1 cellular context compared by ENCODE assay signal in the genomic region with DNA sequence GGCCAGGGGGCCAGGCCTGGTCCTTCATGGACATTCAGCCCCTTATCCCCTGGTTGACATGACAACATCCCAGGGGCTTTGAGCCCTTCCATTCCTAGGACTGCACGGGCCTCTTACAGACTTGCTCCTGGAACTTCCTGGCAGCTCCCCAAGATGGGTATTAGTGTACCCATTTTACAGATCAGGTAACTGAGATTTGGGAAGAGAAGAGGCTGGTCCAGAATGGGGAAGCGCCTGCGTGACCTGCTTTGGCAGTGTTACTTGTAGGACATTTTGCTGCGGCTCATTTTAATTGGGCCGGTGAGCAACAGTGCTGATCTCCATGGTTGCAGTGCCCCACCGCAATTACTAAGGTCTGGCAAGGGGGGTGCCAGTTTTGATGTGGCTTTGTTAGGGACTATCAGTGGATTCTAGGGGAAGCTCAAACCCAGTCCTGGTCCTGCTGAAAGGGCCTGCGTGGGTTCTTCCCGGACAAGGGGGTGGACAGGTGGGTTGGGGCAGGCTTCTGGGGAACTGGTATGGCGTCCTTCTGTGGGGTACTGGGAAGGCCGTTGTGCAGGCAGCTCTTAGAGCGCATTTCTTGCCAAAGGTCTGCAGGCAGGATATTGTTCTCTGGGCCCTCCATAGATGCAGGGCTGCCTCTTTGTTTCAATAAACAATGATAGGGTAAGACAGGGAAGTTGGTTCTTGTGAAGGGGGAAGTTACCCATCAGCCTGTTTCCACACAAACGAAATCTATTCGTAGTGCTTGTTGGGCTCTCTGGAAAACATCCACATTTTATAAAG.
TF ChIP-seq lines count a peak whose summit lies in the region.

No MANE protein-coding gene starts in this region.

TF ChIP-seq in liver, 16 proteins besides CTCF, POLR2A, EP300 and RAD21 (continued from another document):
- TF ChIP-seq, protein P1, sequence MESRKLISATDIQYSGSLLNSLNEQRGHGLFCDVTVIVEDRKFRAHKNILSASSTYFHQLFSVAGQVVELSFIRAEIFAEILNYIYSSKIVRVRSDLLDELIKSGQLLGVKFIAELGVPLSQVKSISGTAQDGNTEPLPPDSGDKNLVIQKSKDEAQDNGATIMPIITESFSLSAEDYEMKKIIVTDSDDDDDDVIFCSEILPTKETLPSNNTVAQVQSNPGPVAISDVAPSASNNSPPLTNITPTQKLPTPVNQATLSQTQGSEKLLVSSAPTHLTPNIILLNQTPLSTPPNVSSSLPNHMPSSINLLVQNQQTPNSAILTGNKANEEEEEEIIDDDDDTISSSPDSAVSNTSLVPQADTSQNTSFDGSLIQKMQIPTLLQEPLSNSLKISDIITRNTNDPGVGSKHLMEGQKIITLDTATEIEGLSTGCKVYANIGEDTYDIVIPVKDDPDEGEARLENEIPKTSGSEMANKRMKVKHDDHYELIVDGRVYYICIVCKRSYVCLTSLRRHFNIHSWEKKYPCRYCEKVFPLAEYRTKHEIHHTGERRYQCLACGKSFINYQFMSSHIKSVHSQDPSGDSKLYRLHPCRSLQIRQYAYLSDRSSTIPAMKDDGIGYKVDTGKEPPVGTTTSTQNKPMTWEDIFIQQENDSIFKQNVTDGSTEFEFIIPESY (IDR thresholded peaks at IDR 0.05) = no peak
- no peak for TF ChIP-seq EGR1 (IDR thresholded peaks at IDR 0.05; ENCODE audit: low read depth in 2 of 2)
